ENCODE assay signal across 8 cellular contexts in the genomic region with DNA sequence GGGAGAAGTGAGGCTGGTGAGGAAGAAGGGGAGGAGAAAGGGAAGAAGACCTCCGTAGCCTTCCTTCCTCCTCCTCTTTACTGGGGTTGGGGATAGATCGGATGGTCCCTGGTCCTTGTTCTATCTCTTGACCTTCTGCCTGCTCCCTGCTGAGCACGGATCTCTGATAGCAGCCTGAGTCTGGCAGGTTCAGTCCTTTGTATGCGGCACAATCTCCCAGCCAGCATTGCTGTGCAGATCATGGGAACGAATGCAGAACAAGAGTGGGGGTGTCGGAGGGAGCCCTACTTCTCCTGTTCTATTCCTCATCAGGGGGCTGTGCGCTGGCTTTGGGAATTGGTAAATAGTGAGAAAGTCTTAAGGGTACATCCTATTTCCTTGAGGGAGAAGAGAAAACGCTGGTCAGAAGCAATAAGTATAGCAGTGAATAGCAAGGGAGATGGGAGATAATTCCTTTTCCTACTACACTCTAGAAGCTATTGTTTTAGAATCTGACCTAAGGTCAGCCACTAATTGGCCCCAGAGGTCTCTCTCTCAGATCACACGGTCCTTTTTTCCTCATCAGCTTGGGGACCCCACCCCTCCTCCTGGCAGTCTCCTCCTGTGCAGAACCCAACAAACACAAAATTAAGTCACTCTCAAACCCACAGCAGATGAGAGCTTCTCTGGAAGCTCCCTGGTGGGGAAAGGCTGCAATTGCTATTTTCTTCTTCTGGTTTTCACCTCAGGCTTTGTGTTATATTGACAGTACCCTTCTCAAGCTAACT. TPM values are rescaled to one million over a fixed set of nuclear protein-coding genes. Genes with fewer than 3 reads are reported as not detected.
DNase-seq lines count a peak whose midpoint lies in the region; ATAC-seq and TF ChIP-seq lines count a peak whose summit lies in the region.
"Had no signal": no experiment of that assay in that cellular context is flagged by ENCODE, and none has a peak within 500 bp of the region (broad histone marks: within the 10 kb centered on the region; RNA-seq: fewer than 3 reads in every experiment).

No MANE protein-coding gene starts in this region.

- H3K27me3 Mint-ChIP-seq in T-helper 2 cell treated with Interferon-gamma antibody and Interleukin-4, amounts not matched to agents 5 μg/mL and 100 μg/mL, for 36 hours (ENCODE audit: low read depth) = no peaks in the 10 kb centered on the region
- H3K27me3 Mint-ChIP-seq in activated CD8-positive, alpha-beta T cell treated with anti-CD3 and anti-CD28 coated beads, Interleukin-2, amount 10 ng/mL, durations not matched to agents 7 days and 5 days (ENCODE audit: low read depth) = no peaks in the 10 kb centered on the region

- peak; percentile 57 for TF ChIP-seq CTCF in fibroblast of villous mesenchyme (IDR thresholded peaks at IDR 0.05; ENCODE audit: insufficient read depth, low read depth, low read length)
- TF ChIP-seq CTCF in dorsolateral prefrontal cortex (IDR thresholded peaks at IDR 0.05 in 54 of 56, conservative IDR thresholded peaks at IDR 0.05 in 2 of 56; ENCODE audit: low read depth in 1 of 56, partially characterized antibody in 56 of 56) = peak in 18 of 56 donors; percentile 6 to 42 (median 17)

- intact Hi-C loops in dorsolateral prefrontal cortex (cut with DNase I) = no loop called here

- H3K4me3 Mint-ChIP-seq in T-helper 2 cell treated with Interferon-gamma antibody and Interleukin-4, amounts not matched to agents 5 μg/mL and 100 μg/mL, for 36 hours = no peak overlapping the region
- no peak overlapping the region for H3K4me3 Mint-ChIP-seq in activated CD8-positive, alpha-beta T cell treated with anti-CD3 and anti-CD28 coated beads, Interleukin-2, amount 10 ng/mL, durations not matched to agents 7 days and 5 days

- ATAC-seq in GM18909 (IDR thresholded peaks at IDR 0.05; ENCODE audit: poor library complexity, unreplicated experiment) = peak; percentile 53
- ATAC-seq in activated CD8-positive, alpha-beta T cell treated with anti-CD3 and anti-CD28 coated beads, Interleukin-2, amount 10 ng/mL, durations not matched to agents 7 days and 5 days = no peak

- H3K9me3 ChIP-seq in subcutaneous abdominal adipose tissue (ENCODE audit: control insufficient read depth in 5 of 5, low read length in 5 of 5) = no peaks in the 10 kb centered on the region
- H3K9me3 ChIP-seq: SJCRH30 had no signal

- POLR2A ChIA-PET in activated CD8-positive, alpha-beta T cell treated with anti-CD3 and anti-CD28 coated beads, Interleukin-2, amount 10 ng/mL, durations not matched to agents 7 days and 5 days (lab: Charles Lee) = interaction anchor here (0.6 kb wide), 1 partner anchor 1896 kb away, joined by 3 read pairs; no protein-coding TSS in a partner anchor

- peak overlapping the region in 2 of 5 donors; percentile 6 to 14 for H3K9ac ChIP-seq in subcutaneous abdominal adipose tissue (ENCODE audit: low read length in 5 of 5)

- no peaks in the 10 kb centered on the region for H3K4me1 Mint-ChIP-seq in T-helper 2 cell treated with Interferon-gamma antibody and Interleukin-4, amounts not matched to agents 5 μg/mL and 100 μg/mL, for 36 hours (ENCODE audit: low read depth)
- H3K4me1 Mint-ChIP-seq in activated CD8-positive, alpha-beta T cell treated with anti-CD3 and anti-CD28 coated beads, Interleukin-2, amount 10 ng/mL, durations not matched to agents 7 days and 5 days (ENCODE audit: low read depth) = no peaks in the 10 kb centered on the region

- DNase-seq in NCI-H82 treated with DMSO at 0.1 percent for 48 hours (lab: John Stamatoyannopoulos, UW; ENCODE audit: unreplicated experiment) (peak; percentile 3), fibroblast of villous mesenchyme (ENCODE audit: low read depth) (peak; percentile 28), dorsolateral prefrontal cortex (no peak)
- DNase-seq in T-helper 2 cell treated with Interferon-gamma antibody and Interleukin-4, amounts not matched to agents 5 μg/mL and 100 μg/mL, for 36 hours (ENCODE audit: low spot score) = no peak
- no peak for DNase-seq in activated CD8-positive, alpha-beta T cell treated with anti-CD3 and anti-CD28 coated beads, Interleukin-2, amount 10 ng/mL, durations not matched to agents 7 days and 5 days

- CTCF ChIA-PET in activated CD8-positive, alpha-beta T cell treated with anti-CD3 and anti-CD28 coated beads, Interleukin-2, amount 10 ng/mL, durations not matched to agents 7 days and 5 days (lab: Charles Lee) = interaction anchor here (0.6 to 1.0 kb wide), 2 partner anchors 137 to 469 kb away, joined by 3 read pairs; no protein-coding TSS in a partner anchor

- peaks cover 0 to 15% (median 11%) of the 10 kb centered on the region in 5 donors for H3K36me3 ChIP-seq in subcutaneous abdominal adipose tissue (ENCODE audit: control insufficient read depth in 5 of 5, insufficient read depth in 5 of 5, low read length in 5 of 5)
- H3K36me3 ChIP-seq: SJCRH30 had no signal

- peaks cover 0 to 22% (median 13%) of the 10 kb centered on the region in 5 donors for H3K4me1 ChIP-seq in subcutaneous abdominal adipose tissue (ENCODE audit: control insufficient read depth in 5 of 5, insufficient read depth in 5 of 5, low read length in 5 of 5)

- no peaks in the 10 kb centered on the region for H3K9me3 Mint-ChIP-seq in T-helper 2 cell treated with Interferon-gamma antibody and Interleukin-4, amounts not matched to agents 5 μg/mL and 100 μg/mL, for 36 hours
- H3K9me3 Mint-ChIP-seq in activated CD8-positive, alpha-beta T cell treated with anti-CD3 and anti-CD28 coated beads, Interleukin-2, amount 10 ng/mL, durations not matched to agents 7 days and 5 days (ENCODE audit: insufficient read depth) = no peaks in the 10 kb centered on the region

- H3K27ac Mint-ChIP-seq in T-helper 2 cell treated with Interferon-gamma antibody and Interleukin-4, amounts not matched to agents 5 μg/mL and 100 μg/mL, for 36 hours = no peak overlapping the region
- no peak overlapping the region for H3K27ac Mint-ChIP-seq in activated CD8-positive, alpha-beta T cell treated with anti-CD3 and anti-CD28 coated beads, Interleukin-2, amount 10 ng/mL, durations not matched to agents 7 days and 5 days

- peak overlapping the region; percentile 48 for H3K27ac ChIP-seq in subcutaneous abdominal adipose tissue (ENCODE audit: low read depth, low read length)
- no peak overlapping the region for H3K27ac ChIP-seq in dorsolateral prefrontal cortex
- H3K27ac ChIP-seq: SJCRH30 had no signal

- H3K4me3 ChIP-seq in fibroblast of villous mesenchyme (ENCODE audit: low read depth, low read length) = no peak overlapping the region
- H3K4me3 ChIP-seq in subcutaneous abdominal adipose tissue (ENCODE audit: low read depth in 1 of 5, low read length in 5 of 5) = peak overlapping the region in 3 of 5 donors; percentile 38 to 56 (median 45)
- H3K4me3 ChIP-seq in dorsolateral prefrontal cortex = no peak overlapping the region
- H3K4me3 ChIP-seq: SJCRH30 had no signal

- H3K36me3 Mint-ChIP-seq in T-helper 2 cell treated with Interferon-gamma antibody and Interleukin-4, amounts not matched to agents 5 μg/mL and 100 μg/mL, for 36 hours (ENCODE audit: low read depth) = no peaks in the 10 kb centered on the region
- no peaks in the 10 kb centered on the region for H3K36me3 Mint-ChIP-seq in activated CD8-positive, alpha-beta T cell treated with anti-CD3 and anti-CD28 coated beads, Interleukin-2, amount 10 ng/mL, durations not matched to agents 7 days and 5 days (ENCODE audit: low read depth)

- H3K27me3 ChIP-seq in subcutaneous abdominal adipose tissue (ENCODE audit: control insufficient read depth in 5 of 5, insufficient read depth in 4 of 5, low read length in 5 of 5) = no peaks in the 10 kb centered on the region
- no peaks in the 10 kb centered on the region for H3K27me3 ChIP-seq in dorsolateral prefrontal cortex
- H3K27me3 ChIP-seq: SJCRH30 had no signal

RNA-seq across cellular contexts. Expression of a gene that starts 41.0 kb away (rescaled TPM):
- total RNA-seq in fibroblast of villous mesenchyme (under 0.01 TPM in 2 replicates), dorsolateral prefrontal cortex (1 to 10 TPM in 76 of 120 experiments, under 1 TPM in 44; 0.55 to 2.3 (median 1.1) TPM)
- total RNA-seq in activated CD8-positive, alpha-beta T cell treated with anti-CD3 and anti-CD28 coated beads, Interleukin-2, amount 10 ng/mL, durations not matched to agents 7 days and 5 days = under 1 TPM; 0.11 to 0.13 TPM
- total RNA-seq: SJCRH30 had no signal

Comparison
In these comparisons a context has a peak if more than half of its experiments do, and no peak if none do; other contexts are left out.
1. DNase-seq: peak in NCI-H82 treated with DMSO at 0.1 percent for 48 hours (single experiment) and fibroblast of villous mesenchyme (single experiment); none in T-helper 2 cell treated with Interferon-gamma antibody and Interleukin-4, amounts not matched to agents 5 μg/mL and 100 μg/mL, for 36 hours (single experiment), dorsolateral prefrontal cortex (0 of 10) and activated CD8-positive, alpha-beta T cell treated with anti-CD3 and anti-CD28 coated beads, Interleukin-2, amount 10 ng/mL, durations not matched to agents 7 days and 5 days (single experiment).
2. H3K4me3 ChIP-seq: peak in subcutaneous abdominal adipose tissue (3 of 5); none in fibroblast of villous mesenchyme (single experiment) and dorsolateral prefrontal cortex (0 of 59).